Comparison of ENCODE assay signal across 8 cellular contexts in genomic region chr11:2178055-2178773, GRCh38. TPM values are rescaled to one million over a fixed set of nuclear protein-coding genes. Genes with fewer than 3 reads are reported as not detected.
"Had no signal": no experiment of that assay in that cellular context is flagged by ENCODE, and none has a peak within 500 bp of the region (broad histone marks: within the 10 kb centered on the region; RNA-seq: fewer than 3 reads in every experiment).

No MANE protein-coding gene starts in this region.

RNA-seq across cellular contexts. Expression of gene TH, which starts 6.6 kb away (rescaled TPM):
- total RNA-seq: activated CD8-positive, alpha-beta T cell treated with anti-CD3 and anti-CD28 coated beads for 36 hours; activated naive CD8-positive, alpha-beta T cell treated with anti-CD3 and anti-CD28 coated beads for 36 hours; activated T-cell treated with anti-CD3 and anti-CD28 coated beads, Interleukin-2, amount 50 U/mL, for 72 hours; activated T-helper 2 cell treated with anti-CD3 and anti-CD28 coated beads, Interferon-gamma antibody, Interleukin-2, Interleukin-4, amounts not matched to agents 10 μg/mL and 5 μg/mL and 100 μg/mL, durations not matched to agents 14 hours and 24 hours and 36 hours; breast epithelium; OCI-LY7; SK-MEL-5 had no signal

RNA-seq across cellular contexts. Expression of gene INS, which starts 17.2 kb away (rescaled TPM):
- total RNA-seq: activated CD8-positive, alpha-beta T cell treated with anti-CD3 and anti-CD28 coated beads for 36 hours; activated naive CD8-positive, alpha-beta T cell treated with anti-CD3 and anti-CD28 coated beads for 36 hours; activated T-cell treated with anti-CD3 and anti-CD28 coated beads, Interleukin-2, amount 50 U/mL, for 72 hours; activated T-helper 2 cell treated with anti-CD3 and anti-CD28 coated beads, Interferon-gamma antibody, Interleukin-2, Interleukin-4, amounts not matched to agents 10 μg/mL and 5 μg/mL and 100 μg/mL, durations not matched to agents 14 hours and 24 hours and 36 hours; breast epithelium; OCI-LY7; Peyer's patch; SK-MEL-5 had no signal

RNA-seq across cellular contexts. Expression of gene IGF2, which starts 39.0 kb away (rescaled TPM):
- total RNA-seq: OCI-LY7 had no signal
